Comparison of ENCODE assay signal across 10 cellular contexts in the genomic region with DNA sequence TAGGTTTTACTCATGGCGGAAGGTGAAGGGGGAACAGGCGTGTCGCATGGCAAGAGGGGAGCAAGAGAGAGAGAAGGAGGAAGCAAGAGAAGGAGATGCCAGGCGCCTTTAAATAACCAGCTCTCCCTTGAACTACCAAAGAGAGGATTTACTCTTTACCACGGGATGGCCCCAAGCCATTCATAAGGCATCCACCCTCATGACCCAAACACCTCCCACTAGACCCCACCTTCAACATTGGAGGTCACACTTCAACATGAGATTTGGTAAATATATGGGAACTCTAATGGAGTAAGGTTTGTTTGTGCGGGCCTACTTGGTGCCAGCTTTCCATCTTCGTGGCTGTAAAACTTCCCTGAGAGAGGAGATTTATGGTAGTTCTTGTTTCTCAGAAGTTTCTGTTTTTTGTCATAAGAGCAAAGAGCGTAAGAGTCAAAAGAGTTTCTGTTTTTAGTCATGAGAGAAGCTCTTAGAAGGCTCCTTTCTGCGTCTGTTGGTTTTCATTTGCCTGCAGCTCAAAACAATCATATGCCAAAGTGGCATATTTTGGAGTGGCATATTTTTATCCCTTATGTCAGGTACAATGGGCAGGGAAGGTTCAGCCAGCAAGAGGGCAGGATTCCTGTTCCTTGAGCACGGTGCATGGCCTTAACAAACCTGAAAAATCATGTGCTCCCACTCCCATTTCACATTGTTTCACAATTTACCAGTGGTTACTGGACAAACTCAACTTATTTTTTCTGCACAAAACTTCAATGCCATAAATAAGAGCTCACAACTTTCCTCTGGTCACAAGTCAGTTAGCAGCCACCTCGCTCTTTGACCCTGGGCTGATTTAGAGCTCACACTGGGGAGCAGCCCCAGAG. TPM values are rescaled to one million over a fixed set of nuclear protein-coding genes. Genes with fewer than 3 reads are reported as not detected.
DNase-seq lines count a peak whose midpoint lies in the region; ATAC-seq and TF ChIP-seq lines count a peak whose summit lies in the region.
"Had no signal": no experiment of that assay in that cellular context is flagged by ENCODE, and none has a peak within 500 bp of the region (broad histone marks: within the 10 kb centered on the region; RNA-seq: fewer than 3 reads in every experiment).

No MANE protein-coding gene starts in this region.

- DNase-seq in activated naive CD4-positive, alpha-beta T cell treated with anti-CD3 and anti-CD28 coated beads, Interleukin-2, amount 50 U/mL, for 16 hours: no peak
- DNase-seq in activated T-cell treated with anti-CD3 and anti-CD28 coated beads, Interleukin-2, amount 50 U/mL, for 48 hours: peak; percentile 40 to 43
- DNase-seq in transverse colon: no peak
- DNase-seq: amniotic stem cell, NCI-H2171 had no signal

- peaks cover 60% of the 10 kb centered on the region for H3K4me1 Mint-ChIP-seq in activated naive CD4-positive, alpha-beta T cell treated with anti-CD3 and anti-CD28 coated beads, Interleukin-2, amount 50 U/mL, for 24 hours

- H3K27me3 Mint-ChIP-seq in activated naive CD4-positive, alpha-beta T cell treated with anti-CD3 and anti-CD28 coated beads, Interleukin-2, amount 50 U/mL, for 24 hours: no peaks in the 10 kb centered on the region

- peak overlapping the region; percentile 69 for H3K4me3 Mint-ChIP-seq in activated naive CD4-positive, alpha-beta T cell treated with anti-CD3 and anti-CD28 coated beads, Interleukin-2, amount 50 U/mL, for 24 hours

- intact Hi-C loops in transverse colon (cut with DNase I; ENCODE audit: low total_unique reads): no loop called here

- H3K27ac ChIP-seq in muscle layer of colon (ENCODE audit: low read depth, low read length): peak overlapping the region; percentile 89
- peak overlapping the region; percentile 70 to 87 (median 78) for H3K27ac ChIP-seq in transverse colon

- 59 to 65% methylated on average over 6 to 11 of the region's 11 CpGs for WGBS in transverse colon (ENCODE audit: low coverage in 1 of 2), 2 donors

- H3K27me3 ChIP-seq in muscle layer of colon (ENCODE audit: control insufficient read depth in 1 of 2, insufficient read depth in 2 of 2, low read length in 2 of 2) (no peaks in the 10 kb centered on the region), transverse colon (no peaks in the 10 kb centered on the region)

- no peaks in the 10 kb centered on the region for H3K9me3 ChIP-seq in muscle layer of colon (ENCODE audit: low read length)
- H3K9me3 ChIP-seq in transverse colon: no peaks in the 10 kb centered on the region

- in situ Hi-C loops in transverse colon (cut with MboI; ENCODE audit: low pct_ligation_motif_present in 1 of 4, low pct_unique_long_range_greater_than_20kb in 1 of 4, low sequenced_read_pairs in 3 of 4): no loop called here

- H3K27ac Mint-ChIP-seq in activated naive CD4-positive, alpha-beta T cell treated with anti-CD3 and anti-CD28 coated beads, Interleukin-2, amount 50 U/mL, for 24 hours: peak overlapping the region; percentile 92

- TF ChIP-seq CTCF in transverse colon (IDR thresholded peaks at IDR 0.05): no peak

- TF ChIP-seq EP300 in transverse colon (IDR thresholded peaks at IDR 0.05; ENCODE audit: low read depth): peak; percentile 9

- H3K36me3 ChIP-seq in muscle layer of colon (ENCODE audit: insufficient read depth, low read length) (peaks cover 5% of the 10 kb centered on the region), transverse colon (peaks cover 0 to 18% (median 3%) of the 10 kb centered on the region in 4 donors)

- H3K4me1 ChIP-seq in muscle layer of colon (ENCODE audit: insufficient read depth, low read length): peaks cover 66% of the 10 kb centered on the region
- H3K4me1 ChIP-seq in transverse colon: peaks cover 43 to 65% (median 48%) of the 10 kb centered on the region in 4 donors

- ATAC-seq in HG02938 (IDR thresholded peaks at IDR 0.05; ENCODE audit: unreplicated experiment) (no peak), GM19351 (IDR thresholded peaks at IDR 0.05; ENCODE audit: unreplicated experiment) (no peak), GM18505 (IDR thresholded peaks at IDR 0.05; ENCODE audit: unreplicated experiment) (no peak)

- peaks cover 5% of the 10 kb centered on the region for H3K9me3 Mint-ChIP-seq in activated naive CD4-positive, alpha-beta T cell treated with anti-CD3 and anti-CD28 coated beads, Interleukin-2, amount 50 U/mL, for 24 hours

- TF ChIP-seq POLR2A in transverse colon (IDR thresholded peaks at IDR 0.05) (no peak), GM18505 (IDR thresholded peaks at IDR 0.05; ENCODE audit: borderline replicate concordance, extremely low read depth, insufficient read depth, insufficient read length) (no peak)

- peak overlapping the region in 1 of 2 donors; percentile 28 for H3K4me3 ChIP-seq in muscle layer of colon (ENCODE audit: low read depth in 1 of 2, low read length in 2 of 2)
- no peak overlapping the region for H3K4me3 ChIP-seq in transverse colon

- no peak overlapping the region for H3K9ac ChIP-seq in muscle layer of colon (ENCODE audit: low read length)

- H3K36me3 Mint-ChIP-seq in activated naive CD4-positive, alpha-beta T cell treated with anti-CD3 and anti-CD28 coated beads, Interleukin-2, amount 50 U/mL, for 24 hours: peaks cover 23% of the 10 kb centered on the region

RNA-seq across cellular contexts. Expression of a gene that starts 12.5 kb away (rescaled TPM):
- total RNA-seq in transverse colon: 100 to 1,000 TPM in 1 of 4 donors, 10 to 100 TPM in 3; 35.1 to 128 (median 70.0) TPM

RNA-seq across cellular contexts. Expression of a gene that starts 14.9 kb away (rescaled TPM):
- 10 to 100 TPM in 1 of 4 donors, 1 to 10 TPM in 2, under 1 TPM in 1; 0.75 to 14.6 (median 4.5) TPM for total RNA-seq in transverse colon

Comparison
In these comparisons a context has a peak if more than half of its experiments do, and no peak if none do; other contexts are left out.
1. DNase-seq: peak in activated T-cell treated with anti-CD3 and anti-CD28 coated beads, Interleukin-2, amount 50 U/mL, for 48 hours (2 of 2); none in activated naive CD4-positive, alpha-beta T cell treated with anti-CD3 and anti-CD28 coated beads, Interleukin-2, amount 50 U/mL, for 16 hours (single experiment) and transverse colon (single experiment).